Comparison of ENCODE assay signal across 10 cellular contexts in genomic region chr3:25427155-25428002, GRCh38. TPM values are rescaled to one million over a fixed set of nuclear protein-coding genes. Genes with fewer than 3 reads are reported as not detected.
DNase-seq lines count a peak whose midpoint lies in the region; ATAC-seq, FAIRE-seq and TF ChIP-seq lines count a peak whose summit lies in the region.
"Had no signal": no experiment of that assay in that cellular context is flagged by ENCODE, and none has a peak within 500 bp of the region (broad histone marks: within the 10 kb centered on the region; RNA-seq: fewer than 3 reads in every experiment).

No MANE protein-coding gene starts in this region.

- peak overlapping the region; percentile 94 for H3K4me3 Mint-ChIP-seq in glutamatergic neuron (ENCODE audit: unreplicated experiment)

- peaks cover 36% of the 10 kb centered on the region for H3K79me2 ChIP-seq in osteoblast (ENCODE audit: insufficient read depth, low read length)

- H3K4me1 ChIP-seq in osteoblast (ENCODE audit: insufficient read depth, low read length) = peaks cover 44% of the 10 kb centered on the region

- peak overlapping the region; percentile 20 for H3K27ac Mint-ChIP-seq in glutamatergic neuron (ENCODE audit: unreplicated experiment)

- H3K9me3 Mint-ChIP-seq in glutamatergic neuron (ENCODE audit: unreplicated experiment) = no peaks in the 10 kb centered on the region

- H3K27ac ChIP-seq in osteoblast (ENCODE audit: low read depth, low read length) = peak overlapping the region; percentile 97

- H3K36me3 ChIP-seq in BJ (ENCODE audit: control insufficient read depth, insufficient read depth, low read length) (no peaks in the 10 kb centered on the region), osteoblast (ENCODE audit: insufficient read depth, low read length) (no peaks in the 10 kb centered on the region)

- H3K4me2 ChIP-seq in osteoblast (ENCODE audit: insufficient read depth, low read length) = peak overlapping the region; percentile 94

- no peaks in the 10 kb centered on the region for H4K20me1 ChIP-seq in osteoblast (ENCODE audit: insufficient read depth, low read length)

- CTCF ChIA-PET in BJ (lab: Yijun Ruan, JAX) = interaction anchor here (0.7 to 1.4 kb wide), 5 partner anchors 9 to 391 kb away, joined by 3 to 4 read pairs (median 3); no protein-coding TSS in a partner anchor

- peak; percentile 3 for ATAC-seq in SK-N-SH treated with all-trans-retinoic acid at 6 μM for 48 hours

- peaks cover 5% of the 10 kb centered on the region for H3K4me1 Mint-ChIP-seq in glutamatergic neuron (ENCODE audit: low read depth, unreplicated experiment)

- H3K27me3 Mint-ChIP-seq in glutamatergic neuron (ENCODE audit: unreplicated experiment) = peaks cover 5% of the 10 kb centered on the region

- POLR2A ChIA-PET in BJ (lab: Charles Lee) = no interaction called here

- no peaks in the 10 kb centered on the region for H3K36me3 Mint-ChIP-seq in glutamatergic neuron (ENCODE audit: unreplicated experiment)

- H3K27me3 ChIP-seq in BJ (ENCODE audit: control insufficient read depth, insufficient read depth, low read length) = no peaks in the 10 kb centered on the region
- H3K27me3 ChIP-seq in osteoblast (ENCODE audit: insufficient read depth, low read length) = no peaks in the 10 kb centered on the region

- no peak for FAIRE-seq in RCC 7860 (lab: Jason Lieb, UNC)
- no peak for FAIRE-seq in urothelium cell line (lab: Jason Lieb, UNC)

- peak overlapping the region; percentile 30 for H3K4me3 ChIP-seq in BJ (ENCODE audit: low read depth, low read length)
- H3K4me3 ChIP-seq in osteoblast (ENCODE audit: insufficient read depth, low read length) = peak overlapping the region; percentile 84

- TF ChIP-seq CTCF in BJ (IDR thresholded peaks at IDR 0.05; ENCODE audit: insufficient read depth, low read depth, low read length) = no peak
- no peak for TF ChIP-seq CTCF in glutamatergic neuron (IDR thresholded peaks at IDR 0.05; ENCODE audit: partially characterized antibody, unreplicated experiment)
- TF ChIP-seq CTCF in osteoblast (IDR thresholded peaks at IDR 0.05; ENCODE audit: extremely low read depth, low read depth, low read length) = no peak

- peak overlapping the region; percentile 87 for H2AFZ ChIP-seq in osteoblast (ENCODE audit: low read length)

- DNase-seq in BJ (ENCODE audit: low read depth) = no peak
- no peak for DNase-seq in glutamatergic neuron
- peak; percentile 59 for DNase-seq in osteoblast (ENCODE audit: insufficient read length, low spot score, missing footprints)
- DNase-seq in RCC 7860 (ENCODE audit: low spot score) = no peak
- DNase-seq in NCI-H1417 treated with DMSO at 0.1 percent for 48 hours (lab: John Stamatoyannopoulos, UW) = no peak
- DNase-seq in urothelium cell line (ENCODE audit: low spot score) = no peak
- no peak for DNase-seq in T-helper 1 cell
- DNase-seq: DMS79 had no signal

- H3K9me3 ChIP-seq in osteoblast (ENCODE audit: low read depth, low read length) = no peaks in the 10 kb centered on the region

TF ChIP-seq in SK-N-SH treated with all-trans-retinoic acid at 6 μM for 48 hours, 23 proteins besides CTCF, POLR2A, EP300 and RAD21 (continues in another document):
- TF ChIP-seq GLIS3 (CRISPR knock-in tag; IDR thresholded peaks at IDR 0.05) = peak; percentile 63
- no peak for TF ChIP-seq OSR1 (CRISPR knock-in tag; IDR thresholded peaks at IDR 0.05)
- no peak for TF ChIP-seq ARNTL (CRISPR knock-in tag; IDR thresholded peaks at IDR 0.05; ENCODE audit: borderline replicate concordance, low read depth)
- no peak for TF ChIP-seq TSHZ2 (CRISPR knock-in tag; IDR thresholded peaks at IDR 0.05)
- no peak for TF ChIP-seq TOX (CRISPR knock-in tag; IDR thresholded peaks at IDR 0.05; ENCODE audit: borderline replicate concordance)
- no peak for TF ChIP-seq CSDC2 (CRISPR knock-in tag; IDR thresholded peaks at IDR 0.05)
- TF ChIP-seq ZFP3 (CRISPR knock-in tag; IDR thresholded peaks at IDR 0.05) = no peak
- TF ChIP-seq CREB5 (CRISPR knock-in tag; IDR thresholded peaks at IDR 0.05; ENCODE audit: low read depth) = peak; percentile 7; the same call in 1 of the 2 replicates
- no peak; the same call in 1 of the 2 replicates for TF ChIP-seq TCF4 (CRISPR knock-in tag; IDR thresholded peaks at IDR 0.05; ENCODE audit: borderline replicate concordance)
- TF ChIP-seq RARB (CRISPR knock-in tag; IDR thresholded peaks at IDR 0.05) = peak; percentile 65; the same call in 1 of the 2 replicates
- peak; percentile 19; the same call in 1 of the 2 replicates for TF ChIP-seq ZNF70 (CRISPR knock-in tag; IDR thresholded peaks at IDR 0.05)
- TF ChIP-seq PATZ1 (CRISPR knock-in tag; IDR thresholded peaks at IDR 0.05; ENCODE audit: borderline replicate concordance) = 0 out of 2 replicates have a peak, but pooled peaks have one; percentile 28
- TF ChIP-seq CSRNP3 (CRISPR knock-in tag; IDR thresholded peaks at IDR 0.05) = peak; percentile 63
- TF ChIP-seq ZC3H10 (CRISPR knock-in tag; IDR thresholded peaks at IDR 0.05) = no peak
- no peak for TF ChIP-seq ZNF565 (CRISPR knock-in tag; conservative IDR thresholded peaks at IDR 0.05; ENCODE audit: low read depth)
- TF ChIP-seq ZFP30 (CRISPR knock-in tag; IDR thresholded peaks at IDR 0.05) = no peak
- TF ChIP-seq ESRRG (CRISPR knock-in tag; IDR thresholded peaks at IDR 0.05) = no peak
- TF ChIP-seq ISL1 (CRISPR knock-in tag; IDR thresholded peaks at IDR 0.05) = 0 out of 2 replicates have a peak, but pooled peaks have one; percentile 10
- TF ChIP-seq ZNF8 (CRISPR knock-in tag; IDR thresholded peaks at IDR 0.05) = 0 out of 2 replicates have a peak, but pooled peaks have one; percentile 15

RNA-seq across cellular contexts. Expression of gene RARB, which starts 0.7 kb away (rescaled TPM):
- polyA plus RNA-seq in BJ (2011; rRNA removed) = 7.8 and 10.1 TPM in 2 replicates
- polyA minus RNA-seq in BJ (2011; rRNA and poly(A)+ RNA removed) = 13.2 and 19.9 TPM in 2 replicates
- total RNA-seq in glutamatergic neuron (ENCODE audit: unreplicated experiment) (1.2 TPM), osteoblast (4.1 and 7.6 TPM in 2 replicates)
- total RNA-seq: T-helper 2 cell treated with Interferon-gamma antibody and Interleukin-4, amounts not matched to agents 100 ng/mL and 5 ng/mL, for 36 hours had no signal
